Comparison of ENCODE assay signal across 20 cellular contexts in genomic region chr5:139910901-139911300, GRCh38.
DNase-seq lines count a peak whose midpoint lies in the region; ATAC-seq and FAIRE-seq lines count a peak whose summit lies in the region.
"Had no signal": no experiment of that assay in that cellular context is flagged by ENCODE, and none has a peak within 500 bp of the region (broad histone marks: within the 10 kb centered on the region; RNA-seq: fewer than 3 reads in every experiment).

No MANE protein-coding gene starts in this region.

- H3K27ac Mint-ChIP-seq in central memory CD8-positive, alpha-beta T cell (ENCODE audit: low read depth): peak overlapping the region; percentile 53
- H3K27ac Mint-ChIP-seq: B cell, HFFc6 had no signal

- DNase-seq in activated CD8-positive, alpha-beta memory T cell treated with anti-CD3 and anti-CD28 coated beads, Interleukin-2, amount 50 U/mL, for 48 hours: peak; percentile 38
- DNase-seq in activated CD8-positive, alpha-beta memory T cell treated with anti-CD3 and anti-CD28 coated beads for 24 hours: no peak
- no peak for DNase-seq in central memory CD8-positive, alpha-beta T cell (ENCODE audit: low spot score in 2 of 2)
- DNase-seq in left lobe of liver (ENCODE audit: low spot score): peak; percentile 16
- DNase-seq in ureter (ENCODE audit: low spot score): peak; percentile 72
- DNase-seq in MV-4-11 (lab: John Stamatoyannopoulos, UW): no peak
- no peak for DNase-seq in urothelium cell line (ENCODE audit: low spot score)
- DNase-seq in stimulated activated CD4-positive, alpha-beta T cell treated with anti-CD3 and anti-CD28 coated beads, Interleukin-4, amount 100 ng/mL, for 4 hours: no peak
- DNase-seq: 8988T, DMS 273 treated with DMSO at 0.1 percent for 48 hours, DND-41, H7, HFFc6, NCI-H1417 treated with DMSO at 0.1 percent for 48 hours, NCI-H187 treated with DMSO at 0.1 percent for 48 hours, NCI-H226, NCI-H524, RPMI8226 had no signal

- no peak for FAIRE-seq in urothelium cell line (lab: Jason Lieb, UNC)

- ATAC-seq in central memory CD8-positive, alpha-beta T cell (replicated peaks; ENCODE audit: extremely low read depth, poor library complexity, severe bottlenecking): no peak
- ATAC-seq in left lobe of liver: no peak
- ATAC-seq: PC-3 had no signal

- no peaks in the 10 kb centered on the region for H3K9me3 Mint-ChIP-seq in central memory CD8-positive, alpha-beta T cell
- H3K9me3 Mint-ChIP-seq: HFFc6 had no signal

- H3K36me3 Mint-ChIP-seq in central memory CD8-positive, alpha-beta T cell (ENCODE audit: insufficient read depth): peaks cover 2% of the 10 kb centered on the region

- no peak overlapping the region for H3K4me3 Mint-ChIP-seq in central memory CD8-positive, alpha-beta T cell
- H3K4me3 Mint-ChIP-seq: B cell, HFFc6 had no signal

- H3K4me1 Mint-ChIP-seq in central memory CD8-positive, alpha-beta T cell: no peaks in the 10 kb centered on the region
- H3K4me1 Mint-ChIP-seq: B cell had no signal

- H3K27me3 Mint-ChIP-seq in central memory CD8-positive, alpha-beta T cell: peaks cover 11% of the 10 kb centered on the region

Comparison
In these comparisons a context has a peak if more than half of its experiments do, and no peak if none do; other contexts are left out.
1. DNase-seq: peak in activated CD8-positive, alpha-beta memory T cell treated with anti-CD3 and anti-CD28 coated beads, Interleukin-2, amount 50 U/mL, for 48 hours (single experiment), left lobe of liver (single experiment) and ureter (single experiment); none in activated CD8-positive, alpha-beta memory T cell treated with anti-CD3 and anti-CD28 coated beads for 24 hours (single experiment), central memory CD8-positive, alpha-beta T cell (0 of 2), MV-4-11 (single experiment), urothelium cell line (single experiment) and stimulated activated CD4-positive, alpha-beta T cell treated with anti-CD3 and anti-CD28 coated beads, Interleukin-4, amount 100 ng/mL, for 4 hours (0 of 2).